ENCODE assay signal across 8 cellular contexts in the genomic region with DNA sequence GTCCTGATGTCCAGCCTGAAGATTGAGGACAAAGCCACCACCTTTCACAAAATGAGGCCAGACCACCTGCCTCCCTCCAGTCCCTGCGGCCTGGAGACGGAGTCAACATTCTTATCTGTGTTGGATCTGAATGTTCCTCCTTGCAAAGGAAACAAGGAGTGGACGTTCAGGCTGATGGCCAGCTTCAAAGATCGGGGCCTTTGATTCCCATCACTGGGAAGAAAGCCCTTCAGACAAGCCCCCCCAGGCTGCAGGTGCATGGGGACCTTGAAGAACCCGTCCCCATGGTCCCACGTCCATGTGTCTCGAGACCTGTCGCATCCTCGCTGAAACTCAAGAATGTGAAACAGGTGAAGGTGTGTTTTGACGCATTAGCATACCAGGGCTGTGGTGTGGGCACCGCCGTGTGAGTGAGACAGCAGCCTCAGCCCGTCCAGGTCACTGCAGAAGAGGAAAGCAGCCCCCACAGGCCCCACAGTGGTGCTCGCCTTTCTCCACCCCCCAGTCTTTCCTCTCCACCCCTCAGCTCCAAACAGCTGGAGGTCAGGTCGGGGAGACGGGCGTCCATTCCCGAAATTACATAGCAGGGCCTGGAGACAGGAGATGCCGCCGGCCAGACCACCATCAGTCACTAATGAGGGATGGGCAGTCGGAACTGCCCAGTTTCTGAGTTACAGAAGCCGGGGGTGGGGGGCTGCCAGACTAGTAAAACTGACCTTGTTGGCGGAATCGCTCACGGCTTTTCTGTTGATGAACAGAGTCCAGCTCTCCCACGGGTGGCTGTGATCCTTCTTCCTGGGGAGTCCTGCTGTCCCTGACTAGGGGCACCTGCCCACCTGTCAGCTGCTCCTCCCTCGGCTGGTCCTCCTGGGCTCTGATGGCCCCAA. TPM values are rescaled to one million over a fixed set of nuclear protein-coding genes. Genes with fewer than 3 reads are reported as not detected.
DNase-seq lines count a peak whose midpoint lies in the region; ATAC-seq and TF ChIP-seq lines count a peak whose summit lies in the region.

No MANE protein-coding gene starts in this region.

- H3K4me2 ChIP-seq in skeletal muscle satellite cell (ENCODE audit: low read length): peak overlapping the region; percentile 99

- peak overlapping the region; percentile 94 for H3K9ac ChIP-seq in skeletal muscle satellite cell (ENCODE audit: low read depth, low read length)

- TF ChIP-seq CTCF in WERI-Rb-1 (IDR thresholded peaks at IDR 0.05; ENCODE audit: low read depth, low read length): no peak

- in situ Hi-C loops in HAP-1 (cut with MboI; ENCODE audit: low sequenced_read_pairs): no loop called here

- H3K36me3 ChIP-seq in HAP-1 (replicated peaks): peaks cover 34% of the 10 kb centered on the region
- H3K36me3 ChIP-seq in WERI-Rb-1: peaks cover 38% of the 10 kb centered on the region
- peaks cover 25% of the 10 kb centered on the region for H3K36me3 ChIP-seq in skeletal muscle satellite cell (ENCODE audit: insufficient read depth, low read length)

- DNase-seq in HAP-1 (ENCODE audit: low spot score in 2 of 2): no peak
- DNase-seq in WERI-Rb-1: no peak
- DNase-seq in right cardiac atrium: peak in 1 of 3 donors; percentile 51
- no peak for DNase-seq in NCI-H1930 (lab: John Stamatoyannopoulos, UW)
- no peak for DNase-seq in NCI-H2227 (lab: John Stamatoyannopoulos, UW; ENCODE audit: unreplicated experiment)
- no peak for DNase-seq in ecto neural progenitor cell (ENCODE audit: low spot score)

- WGBS in right cardiac atrium: 73% methylated on average over 27 of the region's 27 CpGs

- ATAC-seq in right cardiac atrium (no peak), HG03571 (IDR thresholded peaks at IDR 0.05; ENCODE audit: unreplicated experiment) (no peak)

- peak overlapping the region; percentile 95 for H3K4me3 ChIP-seq in HAP-1
- peak overlapping the region; percentile 79 for H3K4me3 ChIP-seq in WERI-Rb-1 (ENCODE audit: low read depth, low read length)
- peak overlapping the region; percentile 98 for H3K4me3 ChIP-seq in right cardiac atrium (ENCODE audit: low read length)
- peak overlapping the region; percentile 84 for H3K4me3 ChIP-seq in skeletal muscle satellite cell (ENCODE audit: low read length)

- intact Hi-C loops in right cardiac atrium (cut with DNase I): no loop called here

- peaks cover 18% of the 10 kb centered on the region for H3K4me1 ChIP-seq in HAP-1
- H3K4me1 ChIP-seq in right cardiac atrium (ENCODE audit: control insufficient read depth, insufficient read depth, low read length): peaks cover 7% of the 10 kb centered on the region
- H3K4me1 ChIP-seq in skeletal muscle satellite cell (ENCODE audit: control insufficient read depth, insufficient read depth, low read length): peaks cover 36% of the 10 kb centered on the region

- H3K27me3 ChIP-seq in HAP-1 (ENCODE audit: low read depth): no peaks in the 10 kb centered on the region
- H3K27me3 ChIP-seq in WERI-Rb-1 (ENCODE audit: insufficient read depth, low read depth, severe bottlenecking): no peaks in the 10 kb centered on the region
- no peaks in the 10 kb centered on the region for H3K27me3 ChIP-seq in right cardiac atrium (ENCODE audit: control insufficient read depth, insufficient read depth)
- no peaks in the 10 kb centered on the region for H3K27me3 ChIP-seq in skeletal muscle satellite cell (ENCODE audit: control insufficient read depth, insufficient read depth, low read length)

- H3K9me3 ChIP-seq in HAP-1: peaks cover 2% of the 10 kb centered on the region; the same call in 1 of the 2 replicates
- H3K9me3 ChIP-seq in WERI-Rb-1 (ENCODE audit: severe bottlenecking): no peaks in the 10 kb centered on the region
- H3K9me3 ChIP-seq in right cardiac atrium (ENCODE audit: control insufficient read depth, low read length): no peaks in the 10 kb centered on the region
- H3K9me3 ChIP-seq in skeletal muscle satellite cell (replicated peaks; ENCODE audit: low read length): no peaks in the 10 kb centered on the region

- H3K27ac ChIP-seq in WERI-Rb-1 (peak overlapping the region; percentile 99), right cardiac atrium (ENCODE audit: low read length) (no peak overlapping the region)

RNA-seq across cellular contexts. Expression of a gene that starts 0.9 kb away (rescaled TPM):
- 10 to 100 TPM; 68.8 to 81.7 (median 77.4) TPM for total RNA-seq in right cardiac atrium
- polyA plus RNA-seq in right cardiac atrium: 61.7 TPM
- total RNA-seq in skeletal muscle satellite cell (2012; rRNA removed): 51.3 and 52.7 TPM in 2 replicates

RNA-seq across cellular contexts. Expression of a gene that starts 43.0 kb away (rescaled TPM):
- total RNA-seq in right cardiac atrium: 1 to 10 TPM in 2 of 4 donors, under 1 TPM in 2; 0.31 to 1.4 (median 0.80) TPM
- polyA plus RNA-seq in right cardiac atrium: 0.45 TPM
- total RNA-seq in skeletal muscle satellite cell (2012; rRNA removed): 0.51 and 1.3 TPM in 2 replicates

RNA-seq across cellular contexts. Expression of a gene that starts 45.5 kb away (rescaled TPM):
- total RNA-seq in right cardiac atrium: 10 to 100 TPM; 13.6 to 23.7 (median 18.0) TPM
- polyA plus RNA-seq in right cardiac atrium: 18.8 TPM
- total RNA-seq in skeletal muscle satellite cell (2012; rRNA removed): 265 and 305 TPM in 2 replicates

RNA-seq across cellular contexts. Expression of a gene that starts 59.2 kb away (rescaled TPM):
- 1 to 10 TPM; 2.8 to 5.7 (median 3.3) TPM for total RNA-seq in right cardiac atrium
- 2.5 TPM for polyA plus RNA-seq in right cardiac atrium
- total RNA-seq in skeletal muscle satellite cell (2012; rRNA removed): 5.9 and 7.9 TPM in 2 replicates
